In genomic region chr13:67619987-67620386, GRCh38 we compare ENCODE assay signal across 16 cellular contexts.
DNase-seq lines count a peak whose midpoint lies in the region; ATAC-seq, FAIRE-seq and TF ChIP-seq lines count a peak whose summit lies in the region.
"Had no signal": no experiment of that assay in that cellular context is flagged by ENCODE, and none has a peak within 500 bp of the region (broad histone marks: within the 10 kb centered on the region; RNA-seq: fewer than 3 reads in every experiment).

No MANE protein-coding gene starts in this region.

- no peaks in the 10 kb centered on the region for H3K79me2 ChIP-seq in ACC112 (ENCODE audit: control insufficient read depth, insufficient read depth, low read length, unreplicated experiment)
- no peaks in the 10 kb centered on the region for H3K79me2 ChIP-seq in astrocyte (ENCODE audit: insufficient read depth, low read length)

- no peak overlapping the region for H2BK15ac ChIP-seq in mesenchymal stem cell (ENCODE audit: low read depth, poor library complexity, severe bottlenecking)

- no peak for ATAC-seq in GM21717 (IDR thresholded peaks at IDR 0.05; ENCODE audit: unreplicated experiment)
- no peak for ATAC-seq in GM18907 (IDR thresholded peaks at IDR 0.05; ENCODE audit: unreplicated experiment)
- ATAC-seq: activated CD4-positive, alpha-beta T cell treated with anti-CD3 and anti-CD28 coated beads for 36 hours had no signal

- H4K91ac ChIP-seq in mesenchymal stem cell (ENCODE audit: low read length), result no peak overlapping the region

- H3K79me1 ChIP-seq in mesenchymal stem cell (replicated peaks; ENCODE audit: low read length, poor library complexity, severe bottlenecking), result no peaks in the 10 kb centered on the region

- H2AK5ac ChIP-seq in mesenchymal stem cell (ENCODE audit: low read length, severe bottlenecking), result no peak overlapping the region

- H3K27me3 ChIP-seq in ACC112 (ENCODE audit: insufficient read depth, low read length), result no peaks in the 10 kb centered on the region
- no peaks in the 10 kb centered on the region for H3K27me3 ChIP-seq in astrocyte (ENCODE audit: insufficient read depth, low read length)
- no peaks in the 10 kb centered on the region for H3K27me3 ChIP-seq in mesenchymal stem cell (ENCODE audit: control insufficient read depth in 1 of 2, insufficient read depth in 1 of 2, low read length in 2 of 2)
- no peaks in the 10 kb centered on the region for H3K27me3 ChIP-seq in effector memory CD4-positive, alpha-beta T cell (replicated peaks; ENCODE audit: control insufficient read depth, insufficient read depth, low read length, poor library complexity, severe bottlenecking)
- H3K27me3 ChIP-seq: Peyer's patch, suprapubic skin had no signal

- H3K27ac ChIP-seq in ACC112 (ENCODE audit: low read depth, low read length) (peak overlapping the region; percentile 81), astrocyte (ENCODE audit: low read depth, low read length) (peak overlapping the region; percentile 85), mesenchymal stem cell (ENCODE audit: low read length, poor library complexity, severe bottlenecking) (peak overlapping the region; percentile 66)
- no peak overlapping the region for H3K27ac ChIP-seq in effector memory CD4-positive, alpha-beta T cell (ENCODE audit: insufficient read depth, low read length, poor library complexity, severe bottlenecking)
- H3K27ac ChIP-seq: Peyer's patch, suprapubic skin had no signal

- H3K9me3 ChIP-seq in astrocyte (ENCODE audit: insufficient read depth, low read depth, low read length) (no peaks in the 10 kb centered on the region), mesenchymal stem cell (ENCODE audit: control insufficient read depth, low read length) (no peaks in the 10 kb centered on the region)
- H3K9me3 ChIP-seq in effector memory CD4-positive, alpha-beta T cell (ENCODE audit: control insufficient read depth, low read length), result no peaks in the 10 kb centered on the region
- H3K9me3 ChIP-seq: Peyer's patch, suprapubic skin had no signal

- H3K4me3 ChIP-seq in ACC112 (ENCODE audit: low read depth, low read length) (peak overlapping the region; percentile 39), astrocyte (ENCODE audit: insufficient read depth, low read depth, low read length) (peak overlapping the region; percentile 18), mesenchymal stem cell (ENCODE audit: insufficient read depth in 1 of 2, low read depth in 1 of 2, low read length in 2 of 2) (no peak overlapping the region)
- no peak overlapping the region for H3K4me3 ChIP-seq in effector memory CD4-positive, alpha-beta T cell (ENCODE audit: insufficient read depth, low read depth, low read length, poor library complexity, severe bottlenecking)
- H3K4me3 ChIP-seq: Peyer's patch, suprapubic skin had no signal

- H3K4me2 ChIP-seq in astrocyte (ENCODE audit: low read length) (peak overlapping the region; percentile 73), mesenchymal stem cell (ENCODE audit: low read length, poor library complexity, severe bottlenecking) (no peak overlapping the region)

- H2BK5ac ChIP-seq in mesenchymal stem cell (ENCODE audit: low read depth, low read length, poor library complexity, severe bottlenecking), result peak overlapping the region; percentile 46

- H3K4me1 ChIP-seq in ACC112 (ENCODE audit: control insufficient read depth, insufficient read depth, low read length, unreplicated experiment) (peaks cover 12% of the 10 kb centered on the region), astrocyte (ENCODE audit: insufficient read depth, low read length) (peaks cover 17% of the 10 kb centered on the region), mesenchymal stem cell (ENCODE audit: control insufficient read depth, insufficient read depth, low read depth, low read length) (no peaks in the 10 kb centered on the region)
- no peaks in the 10 kb centered on the region for H3K4me1 ChIP-seq in effector memory CD4-positive, alpha-beta T cell (ENCODE audit: control insufficient read depth, insufficient read depth, low read length, poor library complexity, severe bottlenecking)
- H3K4me1 ChIP-seq: Peyer's patch, suprapubic skin had no signal

- H3K9me3 Mint-ChIP-seq in astrocyte (ENCODE audit: unreplicated experiment), result no peaks in the 10 kb centered on the region

- H3K23ac ChIP-seq in mesenchymal stem cell (ENCODE audit: low read length in 2 of 2), result no peak overlapping the region

- H2AFZ ChIP-seq in ACC112 (ENCODE audit: low read length, unreplicated experiment) (no peak overlapping the region), astrocyte (ENCODE audit: low read depth, low read length) (no peak overlapping the region), mesenchymal stem cell (ENCODE audit: low read depth, low read length) (no peak overlapping the region)

- H4K8ac ChIP-seq in mesenchymal stem cell (ENCODE audit: low read length), result no peak overlapping the region

- H3K9ac ChIP-seq in astrocyte (ENCODE audit: low read length), result peak overlapping the region; percentile 62
- no peak overlapping the region for H3K9ac ChIP-seq in mesenchymal stem cell (ENCODE audit: low read length)

- H3K14ac ChIP-seq in mesenchymal stem cell (ENCODE audit: low read length in 2 of 2), result no peak overlapping the region

- H2BK12ac ChIP-seq in mesenchymal stem cell (ENCODE audit: low read length in 2 of 2), result no peak overlapping the region

- H2BK120ac ChIP-seq in mesenchymal stem cell (ENCODE audit: low read depth, low read length), result no peak overlapping the region

- H3K4me3 Mint-ChIP-seq in astrocyte (ENCODE audit: unreplicated experiment), result no peak overlapping the region
- H3K4me3 Mint-ChIP-seq: activated CD4-positive, alpha-beta T cell treated with anti-CD3 and anti-CD28 coated beads for 36 hours had no signal

- no peak for TF ChIP-seq CTCF in astrocyte (IDR thresholded peaks at IDR 0.05; ENCODE audit: insufficient read depth, low read depth, low read length)

- no peak overlapping the region for H3K4ac ChIP-seq in mesenchymal stem cell (ENCODE audit: low read depth in 1 of 2, low read length in 2 of 2)

- peaks cover 25% of the 10 kb centered on the region for H3K4me1 Mint-ChIP-seq in astrocyte (ENCODE audit: low read depth, unreplicated experiment)
- H3K4me1 Mint-ChIP-seq: activated CD4-positive, alpha-beta T cell treated with anti-CD3 and anti-CD28 coated beads for 36 hours had no signal

- H3K36me3 ChIP-seq in ACC112 (ENCODE audit: insufficient read depth, low read length), result no peaks in the 10 kb centered on the region
- H3K36me3 ChIP-seq in astrocyte (ENCODE audit: insufficient read depth, low read length), result no peaks in the 10 kb centered on the region
- no peaks in the 10 kb centered on the region for H3K36me3 ChIP-seq in mesenchymal stem cell (ENCODE audit: control insufficient read depth in 1 of 2, insufficient read depth in 2 of 2, low read depth in 1 of 2, low read length in 2 of 2)
- no peaks in the 10 kb centered on the region for H3K36me3 ChIP-seq in effector memory CD4-positive, alpha-beta T cell (ENCODE audit: control insufficient read depth, insufficient read depth, low read length)
- H3K36me3 ChIP-seq: Peyer's patch, suprapubic skin had no signal

- no peaks in the 10 kb centered on the region for H4K20me1 ChIP-seq in astrocyte (ENCODE audit: insufficient read depth, low read length)

- H3K27me3 Mint-ChIP-seq in astrocyte (ENCODE audit: low read depth, unreplicated experiment), result no peaks in the 10 kb centered on the region
- H3K27me3 Mint-ChIP-seq: activated CD4-positive, alpha-beta T cell treated with anti-CD3 and anti-CD28 coated beads for 36 hours had no signal

- H3K36me3 Mint-ChIP-seq in astrocyte (ENCODE audit: low read depth, unreplicated experiment), result no peaks in the 10 kb centered on the region

- peak overlapping the region; percentile 87 for H3K27ac Mint-ChIP-seq in astrocyte (ENCODE audit: unreplicated experiment)
- H3K27ac Mint-ChIP-seq: activated CD4-positive, alpha-beta T cell treated with anti-CD3 and anti-CD28 coated beads for 36 hours had no signal

- WGBS in mesenchymal stem cell, result 42% methylated on average over 2 of the region's 2 CpGs

- no peak overlapping the region for H3K18ac ChIP-seq in mesenchymal stem cell (ENCODE audit: low read depth in 1 of 2, low read length in 2 of 2)

- no peak for FAIRE-seq in astrocyte (lab: Jason Lieb, UNC)

- DNase-seq in LHCN-M2 (ENCODE audit: low read depth) (peak; percentile 69), astrocyte (ENCODE audit: low read depth) (peak; percentile 76), mesenchymal stem cell (peak; percentile 57), middle frontal gyrus (ENCODE audit: extremely low spot score, low spot score) (no peak)
- DNase-seq in effector memory CD4-positive, alpha-beta T cell, result no peak
- DNase-seq: activated CD4-positive, alpha-beta T cell treated with anti-CD3 and anti-CD28 coated beads for 36 hours; AML-193; dermis blood vessel endothelial cell; DMS79; mammary epithelial cell; NCI-H1092 treated with DMSO at 0.1 percent for 48 hours; Peyer's patch had no signal

Comparison
In these comparisons a context has a peak if more than half of its experiments do, and no peak if none do; other contexts are left out.
1. H3K4me3 ChIP-seq: peak in ACC112 (single experiment) and astrocyte (single experiment); none in mesenchymal stem cell (0 of 2) and effector memory CD4-positive, alpha-beta T cell (single experiment).
2. DNase-seq: peak in LHCN-M2 (single experiment), astrocyte (single experiment) and mesenchymal stem cell (single experiment); none in effector memory CD4-positive, alpha-beta T cell (0 of 3) and middle frontal gyrus (single experiment).